8 cellular contexts compared by ENCODE assay signal in the genomic region with DNA sequence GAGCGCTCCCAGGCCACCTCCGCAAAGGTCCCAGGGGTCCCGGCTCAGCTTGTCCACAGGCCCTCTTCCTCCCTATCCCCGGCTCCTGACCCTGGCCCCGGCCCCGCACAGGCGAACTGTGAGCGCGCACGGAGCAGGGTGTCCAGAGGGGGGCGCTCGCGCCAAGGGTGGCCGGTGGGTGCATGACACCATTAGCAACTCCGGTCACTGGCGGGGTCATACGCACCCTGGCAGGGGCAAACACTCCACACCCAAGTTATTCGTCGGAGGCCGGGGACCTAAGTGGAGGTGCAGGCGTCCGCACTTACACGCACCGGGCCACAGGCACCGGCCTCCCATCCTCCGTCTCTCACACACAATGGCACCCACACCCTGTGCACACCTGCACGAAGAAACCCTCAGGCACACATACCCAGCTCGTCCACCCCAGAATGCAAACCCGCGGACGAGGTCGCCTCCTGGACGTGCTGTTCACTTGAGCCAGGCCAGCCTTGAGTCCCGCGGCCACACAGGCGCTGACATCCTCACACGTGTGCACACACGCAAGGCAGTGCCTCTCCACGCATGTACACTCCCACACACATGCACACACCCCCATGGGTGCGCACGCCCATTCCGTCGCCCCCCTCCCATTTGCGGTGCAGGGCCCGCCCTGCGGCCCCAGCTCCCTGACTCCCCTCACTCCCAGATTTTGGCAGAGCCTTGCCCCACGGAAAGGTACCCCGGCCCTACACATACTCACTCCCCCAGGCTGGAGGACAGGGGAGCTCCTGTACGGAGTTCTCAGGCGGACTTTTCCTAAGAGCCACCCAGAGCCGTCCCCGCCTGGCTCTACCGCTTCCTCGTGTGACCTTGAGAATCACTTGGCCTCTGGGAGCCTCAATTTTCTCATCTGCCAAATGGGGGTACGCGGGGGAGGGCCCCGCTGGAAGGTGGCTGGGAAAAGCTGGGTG. TPM values are rescaled to one million over a fixed set of nuclear protein-coding genes. Genes with fewer than 3 reads are reported as not detected.
DNase-seq lines count a peak whose midpoint lies in the region; ATAC-seq and TF ChIP-seq lines count a peak whose summit lies in the region.

A gene (minus strand): TSS at position 552 of the 953 bp plus-strand sequence. CDS start 1,276 bp downstream, outside the sequence.

- peak; percentile 55 for ATAC-seq in activated naive CD8-positive, alpha-beta T cell treated with anti-CD3 and anti-CD28 coated beads, Interleukin-2, amount 10 ng/mL, durations not matched to agents 7 days and 5 days (ENCODE audit: low read depth)
- ATAC-seq in aorta (ENCODE audit: low FRiP score) (peak; percentile 75), HG02885 (IDR thresholded peaks at IDR 0.05; ENCODE audit: poor library complexity, unreplicated experiment) (no peak)

- H3K27me3 ChIP-seq in ACC112 (ENCODE audit: insufficient read depth, low read length) (peaks cover 33% of the 10 kb centered on the region), right atrium auricular region (no peaks in the 10 kb centered on the region), aorta (ENCODE audit: control insufficient read depth in 1 of 2, insufficient read depth in 2 of 2, low read length in 1 of 2) (no peaks in the 10 kb centered on the region)

- H3K79me2 ChIP-seq in ACC112 (ENCODE audit: control insufficient read depth, insufficient read depth, low read length, unreplicated experiment) = no peaks in the 10 kb centered on the region

- H3K27me3 Mint-ChIP-seq in activated naive CD8-positive, alpha-beta T cell treated with anti-CD3 and anti-CD28 coated beads, Interleukin-2, amount 10 ng/mL, durations not matched to agents 7 days and 5 days = no peaks in the 10 kb centered on the region

- H3K27ac ChIP-seq in ACC112 (ENCODE audit: low read depth, low read length) = no peak within 1 kb of the TSS
- H3K27ac ChIP-seq in right atrium auricular region = peak within 1 kb of the TSS; percentile 93 to 94
- H3K27ac ChIP-seq in aorta (ENCODE audit: low read depth in 1 of 2, low read length in 2 of 2) = peak within 1 kb of the TSS; percentile 88 to 91

- peak within 1 kb of the TSS; percentile 75 for H3K27ac Mint-ChIP-seq in activated naive CD8-positive, alpha-beta T cell treated with anti-CD3 and anti-CD28 coated beads, Interleukin-2, amount 10 ng/mL, durations not matched to agents 7 days and 5 days

- intact Hi-C loops in aorta (cut with DNase I) = loop anchor here in 1 of 2 donors (2.0 kb wide), 1 partner anchor 33 kb away; no protein-coding TSS in a partner anchor

- no peaks in the 10 kb centered on the region for H3K9me3 Mint-ChIP-seq in activated naive CD8-positive, alpha-beta T cell treated with anti-CD3 and anti-CD28 coated beads, Interleukin-2, amount 10 ng/mL, durations not matched to agents 7 days and 5 days

- TF ChIP-seq CTCF in GM20000 (IDR thresholded peaks at IDR 0.05; ENCODE audit: extremely low read depth, missing control alignments) = peak; percentile 81
- TF ChIP-seq CTCF in right atrium auricular region (IDR thresholded peaks at IDR 0.05) = peak; percentile 66 to 83
- TF ChIP-seq CTCF in retinal pigment epithelial cell (conservative IDR thresholded peaks at IDR 0.05; ENCODE audit: low read depth, low read length) = peak; percentile 74

- peak; percentile 87 for DNase-seq in GM20000 (ENCODE audit: low spot score)
- DNase-seq in SKM-1 treated with dmso at 0.1 percent for 144 hours (lab: John Stamatoyannopoulos, UW; ENCODE audit: unreplicated experiment) = peak; percentile 76
- peak; percentile 97 for DNase-seq in activated naive CD8-positive, alpha-beta T cell treated with anti-CD3 and anti-CD28 coated beads, Interleukin-2, amount 10 ng/mL, durations not matched to agents 7 days and 5 days
- peak; percentile 81 for DNase-seq in right atrium auricular region (ENCODE audit: low spot score)
- no peak for DNase-seq in retinal pigment epithelial cell (ENCODE audit: low read depth)
- peak; percentile 90 to 96 for DNase-seq in aorta

- peaks cover 11% of the 10 kb centered on the region for H3K36me3 Mint-ChIP-seq in activated naive CD8-positive, alpha-beta T cell treated with anti-CD3 and anti-CD28 coated beads, Interleukin-2, amount 10 ng/mL, durations not matched to agents 7 days and 5 days

- H3K9me3 ChIP-seq in right atrium auricular region (no peaks in the 10 kb centered on the region), aorta (ENCODE audit: control insufficient read depth, low read length) (no peaks in the 10 kb centered on the region)

- H3K4me3 ChIP-seq in ACC112 (ENCODE audit: low read depth, low read length) = peak within 1 kb of the TSS; percentile 73
- peak within 1 kb of the TSS; percentile 54 to 69 for H3K4me3 ChIP-seq in right atrium auricular region
- H3K4me3 ChIP-seq in retinal pigment epithelial cell (ENCODE audit: low read length) = peak within 1 kb of the TSS; percentile 46
- H3K4me3 ChIP-seq in aorta (ENCODE audit: low read length in 2 of 2) = peak within 1 kb of the TSS; percentile 65 to 91

- H3K4me1 ChIP-seq in ACC112 (ENCODE audit: control insufficient read depth, insufficient read depth, low read length, unreplicated experiment) = peaks cover 19% of the 10 kb centered on the region
- H3K4me1 ChIP-seq in right atrium auricular region = peaks cover 0 to 45% of the 10 kb centered on the region in 2 donors
- H3K4me1 ChIP-seq in aorta (ENCODE audit: control insufficient read depth in 1 of 2, insufficient read depth in 2 of 2, low read length in 2 of 2) = no peaks in the 10 kb centered on the region

- peak within 1 kb of the TSS; percentile 79 for H3K4me3 Mint-ChIP-seq in activated naive CD8-positive, alpha-beta T cell treated with anti-CD3 and anti-CD28 coated beads, Interleukin-2, amount 10 ng/mL, durations not matched to agents 7 days and 5 days

- H3K36me3 ChIP-seq in ACC112 (ENCODE audit: insufficient read depth, low read length) (no peaks in the 10 kb centered on the region), right atrium auricular region (no peaks in the 10 kb centered on the region), aorta (ENCODE audit: control insufficient read depth in 1 of 2, insufficient read depth in 2 of 2, low read length in 1 of 2) (no peaks in the 10 kb centered on the region)

- H3K4me1 Mint-ChIP-seq in activated naive CD8-positive, alpha-beta T cell treated with anti-CD3 and anti-CD28 coated beads, Interleukin-2, amount 10 ng/mL, durations not matched to agents 7 days and 5 days = peaks cover 28% of the 10 kb centered on the region

- 0 to 1% methylated on average over 52 to 57 of the region's 57 CpGs for WGBS in aorta, 2 donors

- POLR2A ChIA-PET in activated naive CD8-positive, alpha-beta T cell treated with anti-CD3 and anti-CD28 coated beads, Interleukin-2, amount 10 ng/mL, durations not matched to agents 7 days and 5 days (lab: Charles Lee) = interaction anchor here (1.3 to 7.5 kb wide), 11 partner anchors 21 to 374 kb away, joined by 4 to 278 read pairs (median 10); a partner anchor contains a TSS

- peak within 1 kb of the TSS; percentile 30 for H2AFZ ChIP-seq in ACC112 (ENCODE audit: low read length, unreplicated experiment)

RNA-seq across cellular contexts. Expression of the gene that starts here (rescaled TPM):
- total RNA-seq in activated naive CD8-positive, alpha-beta T cell treated with anti-CD3 and anti-CD28 coated beads, Interleukin-2, amount 10 ng/mL, durations not matched to agents 7 days and 5 days = 100 to 1,000 TPM; 159 to 162 TPM
- total RNA-seq in right atrium auricular region (10 to 100 TPM; 28.1 to 30.4 TPM), aorta (10 to 100 TPM; 44.7 to 52.6 TPM)
- polyA plus RNA-seq in aorta = 100 to 1,000 TPM in 1 of 2 donors, 10 to 100 TPM in 1; 20.8 to 152 TPM
